ENCODE assay signal across 10 cellular contexts in genomic region chr6:43016166-43016915, GRCh38. TPM values are rescaled to one million over a fixed set of nuclear protein-coding genes. Genes with fewer than 3 reads are reported as not detected.
A peak's percentile ranks its signal among the peaks of the same experiment; 100 is the strongest.
DNase-seq lines count a peak whose midpoint lies in the region; ATAC-seq and TF ChIP-seq lines count a peak whose summit lies in the region.
"Had no signal": no experiment of that assay in that cellular context is flagged by ENCODE, and none has a peak within 500 bp of the region (broad histone marks: within the 10 kb centered on the region; RNA-seq: fewer than 3 reads in every experiment).

No MANE protein-coding gene starts in this region.

- peak overlapping the region; percentile 97 for H3K4me2 ChIP-seq in BLaER1

- peaks cover 17 to 37% (median 29%) of the 10 kb centered on the region in 3 donors for H3K4me1 Mint-ChIP-seq in IgD-negative memory B cell
- peaks cover 44% of the 10 kb centered on the region for H3K4me1 Mint-ChIP-seq in central memory CD8-positive, alpha-beta T cell
- peaks cover 43 to 52% of the 10 kb centered on the region in 2 donors for H3K4me1 Mint-ChIP-seq in natural killer cell treated with Interleukin-12 subunit alpha and Interleukin-12 subunit beta and Interleukin-15 and Interleukin-18, amount 100 ng/mL, for 72 hours (ENCODE audit: low read depth in 2 of 2)

- peaks cover 61% of the 10 kb centered on the region for H4K20me1 ChIP-seq in BLaER1

- H3K9me3 ChIP-seq in BLaER1 (no peaks in the 10 kb centered on the region), spleen (no peaks in the 10 kb centered on the region)
- H3K9me3 ChIP-seq: Peyer's patch had no signal

- no peaks in the 10 kb centered on the region for H3K9me3 Mint-ChIP-seq in IgD-negative memory B cell
- H3K9me3 Mint-ChIP-seq in central memory CD8-positive, alpha-beta T cell: no peaks in the 10 kb centered on the region
- no peaks in the 10 kb centered on the region for H3K9me3 Mint-ChIP-seq in natural killer cell treated with Interleukin-12 subunit alpha and Interleukin-12 subunit beta and Interleukin-15 and Interleukin-18, amount 100 ng/mL, for 72 hours

- no peaks in the 10 kb centered on the region for H3K27me3 ChIP-seq in BLaER1
- no peaks in the 10 kb centered on the region for H3K27me3 ChIP-seq in spleen (replicated peaks in 1 of 7)
- H3K27me3 ChIP-seq: Peyer's patch had no signal

- WGBS in spleen, 5 donors: 75 to 83% (median 76%) methylated on average over 6 to 8 of the region's 8 CpGs

- H3K27ac ChIP-seq in BLaER1 (peak overlapping the region; percentile 58), spleen (peak overlapping the region in 3 of 8 donors; percentile 26 to 90 (median 27))
- H3K27ac ChIP-seq: Peyer's patch had no signal

- TF ChIP-seq POLR2A in spleen (IDR thresholded peaks at IDR 0.05): no peak

- intact Hi-C loops in spleen (cut with DNase I; ENCODE audit: low total_unique reads): no loop called here

- H3K27ac Mint-ChIP-seq in IgD-negative memory B cell: peak overlapping the region in 1 of 3 donors; percentile 14
- no peak overlapping the region for H3K27ac Mint-ChIP-seq in central memory CD8-positive, alpha-beta T cell (ENCODE audit: low read depth)
- H3K27ac Mint-ChIP-seq in natural killer cell treated with Interleukin-12 subunit alpha and Interleukin-12 subunit beta and Interleukin-15 and Interleukin-18, amount 100 ng/mL, for 72 hours: peak overlapping the region; percentile 26 to 76

- no peak for ATAC-seq in central memory CD8-positive, alpha-beta T cell (replicated peaks; ENCODE audit: extremely low read depth, poor library complexity, severe bottlenecking)
- no peak for ATAC-seq in natural killer cell treated with Interleukin-12 subunit alpha and Interleukin-12 subunit beta and Interleukin-15 and Interleukin-18, amount 100 ng/mL, for 72 hours
- ATAC-seq in GM19328 (IDR thresholded peaks at IDR 0.05; ENCODE audit: unreplicated experiment): no peak

- H3K4me1 ChIP-seq in BLaER1 (peaks cover 61% of the 10 kb centered on the region), spleen (peaks cover 43 to 76% (median 59%) of the 10 kb centered on the region in 6 donors)

- H3K4me3 Mint-ChIP-seq in IgD-negative memory B cell: peak overlapping the region; percentile 52 to 73 (median 62)
- H3K4me3 Mint-ChIP-seq in central memory CD8-positive, alpha-beta T cell: peak overlapping the region; percentile 89
- H3K4me3 Mint-ChIP-seq in natural killer cell treated with Interleukin-12 subunit alpha and Interleukin-12 subunit beta and Interleukin-15 and Interleukin-18, amount 100 ng/mL, for 72 hours: peak overlapping the region; percentile 51

- peaks cover 2% of the 10 kb centered on the region for H3K36me3 Mint-ChIP-seq in IgD-negative memory B cell
- peaks cover 12% of the 10 kb centered on the region for H3K36me3 Mint-ChIP-seq in central memory CD8-positive, alpha-beta T cell (ENCODE audit: insufficient read depth)
- H3K36me3 Mint-ChIP-seq in natural killer cell treated with Interleukin-12 subunit alpha and Interleukin-12 subunit beta and Interleukin-15 and Interleukin-18, amount 100 ng/mL, for 72 hours: peaks cover 6% of the 10 kb centered on the region

- no peaks in the 10 kb centered on the region for H3K27me3 Mint-ChIP-seq in IgD-negative memory B cell
- H3K27me3 Mint-ChIP-seq in central memory CD8-positive, alpha-beta T cell: no peaks in the 10 kb centered on the region
- H3K27me3 Mint-ChIP-seq in natural killer cell treated with Interleukin-12 subunit alpha and Interleukin-12 subunit beta and Interleukin-15 and Interleukin-18, amount 100 ng/mL, for 72 hours: no peaks in the 10 kb centered on the region

- H3K9ac ChIP-seq in BLaER1: peak overlapping the region; percentile 67

- no peak for DNase-seq in central memory CD8-positive, alpha-beta T cell (ENCODE audit: low spot score in 2 of 2)
- DNase-seq in natural killer cell treated with Interleukin-12 subunit alpha and Interleukin-12 subunit beta and Interleukin-15 and Interleukin-18, amount 100 ng/mL, for 72 hours (ENCODE audit: low spot score): no peak
- no peak for DNase-seq in spleen
- DNase-seq in SK-N-DZ (ENCODE audit: low spot score): no peak
- no peak for DNase-seq in HCEC 1CT
- DNase-seq: dermis blood vessel endothelial cell, Peyer's patch had no signal

- H3K4me3 ChIP-seq in BLaER1 (peak overlapping the region; percentile 17), spleen (peak overlapping the region in 1 of 8 donors; percentile 35)
- H3K4me3 ChIP-seq: Peyer's patch had no signal

- no peak for TF ChIP-seq CTCF in spleen (IDR thresholded peaks at IDR 0.05 in 8 of 11, conservative IDR thresholded peaks at IDR 0.05 in 3 of 11)

- peaks cover 56% of the 10 kb centered on the region for H3K36me3 ChIP-seq in BLaER1
- peaks cover 0 to 64% (median 37%) of the 10 kb centered on the region in 6 donors for H3K36me3 ChIP-seq in spleen

RNA-seq across cellular contexts. Expression of gene KLHDC3, which starts 2.3 kb away (rescaled TPM):
- 60.3 TPM for polyA plus RNA-seq in IgD-negative memory B cell
- 10 to 100 TPM; 59.6 to 60.8 TPM for total RNA-seq in natural killer cell treated with Interleukin-12 subunit alpha and Interleukin-12 subunit beta and Interleukin-15 and Interleukin-18, amount 100 ng/mL, for 72 hours
- 10 to 100 TPM; 37.3 to 89.2 (median 68.7) TPM for total RNA-seq in spleen
- polyA plus RNA-seq in spleen: 10 to 100 TPM; 53.0 to 83.2 (median 54.8) TPM
- polyA plus RNA-seq in SK-N-DZ (2014; cell fraction: cytosol; rRNA removed): 289 and 332 TPM in 2 replicates
- polyA plus RNA-seq in SK-N-DZ (2014; cell fraction: nucleus; rRNA removed): 161 and 185 TPM in 2 replicates

RNA-seq across cellular contexts. Expression of gene MEA1, which starts 2.6 kb away (rescaled TPM):
- polyA plus RNA-seq in IgD-negative memory B cell (76.3 TPM), spleen (10 to 100 TPM; 79.2 to 89.4 (median 88.9) TPM)
- total RNA-seq in natural killer cell treated with Interleukin-12 subunit alpha and Interleukin-12 subunit beta and Interleukin-15 and Interleukin-18, amount 100 ng/mL, for 72 hours: 10 to 100 TPM; 55.7 to 77.8 TPM
- 10 to 100 TPM; 33.3 to 51.4 (median 39.4) TPM for total RNA-seq in spleen
- polyA plus RNA-seq in SK-N-DZ (2014; cell fraction: cytosol; rRNA removed): 117 and 144 TPM in 2 replicates
- polyA plus RNA-seq in SK-N-DZ (2014; cell fraction: nucleus; rRNA removed): 56.5 and 74.1 TPM in 2 replicates

RNA-seq across cellular contexts. Expression of gene RRP36, which starts 5.1 kb away (rescaled TPM):
- polyA plus RNA-seq in IgD-negative memory B cell (54.8 TPM), spleen (10 to 100 TPM; 32.0 to 39.5 (median 32.3) TPM)
- 10 to 100 TPM; 86.9 to 96.5 TPM for total RNA-seq in natural killer cell treated with Interleukin-12 subunit alpha and Interleukin-12 subunit beta and Interleukin-15 and Interleukin-18, amount 100 ng/mL, for 72 hours
- total RNA-seq in spleen: 10 to 100 TPM; 34.9 to 63.4 (median 43.8) TPM
- 102 and 106 TPM in 2 replicates for polyA plus RNA-seq in SK-N-DZ (2014; cell fraction: cytosol; rRNA removed)
- polyA plus RNA-seq in SK-N-DZ (2014; cell fraction: nucleus; rRNA removed): 38.6 and 46.8 TPM in 2 replicates

RNA-seq across cellular contexts. Expression of gene PPP2R5D, which starts 32.0 kb away (rescaled TPM):
- polyA plus RNA-seq in IgD-negative memory B cell: 17.5 TPM
- 10 to 100 TPM; 38.9 to 47.8 TPM for total RNA-seq in natural killer cell treated with Interleukin-12 subunit alpha and Interleukin-12 subunit beta and Interleukin-15 and Interleukin-18, amount 100 ng/mL, for 72 hours
- 10 to 100 TPM; 23.6 to 40.2 (median 27.7) TPM for total RNA-seq in spleen
- polyA plus RNA-seq in spleen: 10 to 100 TPM; 15.3 to 18.1 (median 15.6) TPM
- polyA plus RNA-seq in SK-N-DZ (2014; cell fraction: cytosol; rRNA removed): 59.3 and 63.1 TPM in 2 replicates
- polyA plus RNA-seq in SK-N-DZ (2014; cell fraction: nucleus; rRNA removed): 55.9 and 80.5 TPM in 2 replicates

RNA-seq across cellular contexts. Expression of gene CUL7, which starts 37.3 kb away (rescaled TPM):
- polyA plus RNA-seq in IgD-negative memory B cell: 5.3 TPM
- total RNA-seq in natural killer cell treated with Interleukin-12 subunit alpha and Interleukin-12 subunit beta and Interleukin-15 and Interleukin-18, amount 100 ng/mL, for 72 hours: 1 to 10 TPM; 8.3 to 9.8 TPM
- total RNA-seq in spleen: 10 to 100 TPM; 11.8 to 23.1 (median 13.7) TPM
- 1 to 10 TPM; 3.6 to 7.7 (median 4.9) TPM for polyA plus RNA-seq in spleen
- polyA plus RNA-seq in SK-N-DZ (2014; cell fraction: cytosol; rRNA removed): 22.3 and 29.6 TPM in 2 replicates
- polyA plus RNA-seq in SK-N-DZ (2014; cell fraction: nucleus; rRNA removed): 75.4 and 85.6 TPM in 2 replicates
